In the genomic region with DNA sequence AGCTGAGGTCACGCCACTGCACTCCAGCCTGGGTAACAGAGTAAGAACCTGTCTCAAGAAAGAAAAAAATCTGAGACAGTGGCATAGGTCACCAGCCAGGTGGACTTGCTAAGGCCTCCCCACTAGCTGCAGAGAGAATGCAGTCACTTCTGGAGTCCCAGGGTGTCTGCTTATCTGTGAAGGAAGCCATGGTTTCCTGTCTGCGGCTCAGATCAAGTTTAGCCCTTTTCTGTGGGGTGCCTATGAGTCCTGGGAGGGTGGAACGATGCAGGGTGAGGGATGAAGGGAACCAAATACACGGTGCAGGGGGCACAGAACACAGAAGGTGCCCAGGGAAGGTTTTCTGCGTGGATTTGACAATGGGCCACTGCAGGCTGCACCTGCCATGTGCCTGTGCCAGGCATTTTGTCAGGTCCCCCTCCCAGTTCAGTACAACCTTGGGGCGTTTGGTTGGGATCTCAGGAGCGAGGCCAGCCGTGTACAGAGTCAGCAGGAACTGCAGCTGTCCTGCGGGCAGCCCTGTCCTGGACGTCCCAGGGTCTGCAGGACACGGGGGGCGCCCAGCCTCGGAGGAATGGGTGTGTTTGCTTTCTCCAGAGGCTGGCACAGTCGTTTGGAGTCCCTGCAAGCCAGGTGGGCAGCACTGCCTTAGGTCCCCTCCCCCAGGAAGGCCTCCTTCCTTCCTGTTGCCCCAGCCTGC, we compare ENCODE assay signal across 15 cellular contexts. TPM values are rescaled to one million over a fixed set of nuclear protein-coding genes. Genes with fewer than 3 reads are reported as not detected.
A peak's percentile ranks its signal among the peaks of the same experiment; 100 is the strongest.
DNase-seq lines count a peak whose midpoint lies in the region; ATAC-seq, FAIRE-seq and TF ChIP-seq lines count a peak whose summit lies in the region.
"Had no signal": no experiment of that assay in that cellular context is flagged by ENCODE, and none has a peak within 500 bp of the region (broad histone marks: within the 10 kb centered on the region; RNA-seq: fewer than 3 reads in every experiment).

No MANE protein-coding gene starts in this region.

- FAIRE-seq in RCC 7860 (lab: Jason Lieb, UNC) = no peak
- FAIRE-seq: endometrium had no signal

- H3K36me3 ChIP-seq in upper lobe of right lung = no peaks in the 10 kb centered on the region
- H3K36me3 ChIP-seq: thyroid gland had no signal

- peak; percentile 74 for ATAC-seq in stimulated activated naive CD8-positive, alpha-beta T cell treated with anti-CD3 and anti-CD28 coated beads, Interleukin-15, amount 100 ng/mL, for 72 hours
- ATAC-seq in upper lobe of right lung = no peak
- no peak for ATAC-seq in GM19023 (IDR thresholded peaks at IDR 0.05; ENCODE audit: unreplicated experiment)
- ATAC-seq: WTC11 had no signal

- no peak overlapping the region for H3K27ac Mint-ChIP-seq in stimulated activated naive CD8-positive, alpha-beta T cell treated with anti-CD3 and anti-CD28 coated beads, Interleukin-15, amount 100 ng/mL, for 72 hours
- H3K27ac Mint-ChIP-seq: memory B cell, WTC11 had no signal

- H3K4me3 ChIP-seq in choroid plexus epithelial cell (ENCODE audit: low read depth, low read length) = no peak overlapping the region
- no peak overlapping the region for H3K4me3 ChIP-seq in upper lobe of right lung
- H3K4me3 ChIP-seq: thyroid gland had no signal

- intact Hi-C loops in upper lobe of right lung (cut with DNase I) = loop anchor here (10.0 kb wide), 1 partner anchor 412 kb away; no protein-coding TSS in a partner anchor

- peaks cover 47% of the 10 kb centered on the region for H3K27me3 Mint-ChIP-seq in stimulated activated naive CD8-positive, alpha-beta T cell treated with anti-CD3 and anti-CD28 coated beads, Interleukin-15, amount 100 ng/mL, for 72 hours

- peaks cover 5% of the 10 kb centered on the region for H3K27me3 ChIP-seq in upper lobe of right lung
- H3K27me3 ChIP-seq: thyroid gland had no signal

- H3K9me3 Mint-ChIP-seq in stimulated activated naive CD8-positive, alpha-beta T cell treated with anti-CD3 and anti-CD28 coated beads, Interleukin-15, amount 100 ng/mL, for 72 hours = no peaks in the 10 kb centered on the region

- H3K9me3 ChIP-seq in upper lobe of right lung = no peaks in the 10 kb centered on the region
- H3K9me3 ChIP-seq: thyroid gland had no signal

- peaks cover 29% of the 10 kb centered on the region for H3K4me1 Mint-ChIP-seq in stimulated activated naive CD8-positive, alpha-beta T cell treated with anti-CD3 and anti-CD28 coated beads, Interleukin-15, amount 100 ng/mL, for 72 hours

- H3K4me3 Mint-ChIP-seq in stimulated activated naive CD8-positive, alpha-beta T cell treated with anti-CD3 and anti-CD28 coated beads, Interleukin-15, amount 100 ng/mL, for 72 hours = peak overlapping the region; percentile 8 to 18
- H3K4me3 Mint-ChIP-seq: memory B cell, WTC11 had no signal

- no peak for TF ChIP-seq CTCF in choroid plexus epithelial cell (conservative IDR thresholded peaks at IDR 0.05; ENCODE audit: low read depth, low read length)
- TF ChIP-seq CTCF in upper lobe of right lung (IDR thresholded peaks at IDR 0.05) = no peak

- no peak overlapping the region for H3K27ac ChIP-seq in upper lobe of right lung
- H3K27ac ChIP-seq: thyroid gland had no signal

- peak; percentile 18 for DNase-seq in stimulated activated CD4-positive, alpha-beta T cell treated with anti-CD3 and anti-CD28 coated beads, Interleukin-4, amount 100 ng/mL, for 24 hours
- no peak for DNase-seq in stimulated activated CD4-positive, alpha-beta T cell treated with anti-CD3 and anti-CD28 coated beads, Interleukin-4, amount 100 ng/mL, for 1 hour
- DNase-seq in UCSD-AML1 (lab: John Stamatoyannopoulos, UW; ENCODE audit: unreplicated experiment) = peak; percentile 65
- peak; percentile 4 for DNase-seq in choroid plexus epithelial cell (ENCODE audit: low read depth)
- DNase-seq in stimulated activated naive CD8-positive, alpha-beta T cell treated with anti-CD3 and anti-CD28 coated beads, Interleukin-15, amount 100 ng/mL, for 72 hours = no peak
- no peak for DNase-seq in RCC 7860 (ENCODE audit: low spot score)
- no peak for DNase-seq in upper lobe of right lung
- DNase-seq: aorta, IMR-90, NCI-H2081, thyroid gland had no signal

- peaks cover 4% of the 10 kb centered on the region for H3K4me1 ChIP-seq in upper lobe of right lung

RNA-seq across cellular contexts. Expression of a gene that starts 41.8 kb away (rescaled TPM):
- 13.5 TPM for total RNA-seq in upper lobe of right lung

Comparison
In these comparisons a context has a peak if more than half of its experiments do, and no peak if none do; other contexts are left out.
1. DNase-seq: peak in stimulated activated CD4-positive, alpha-beta T cell treated with anti-CD3 and anti-CD28 coated beads, Interleukin-4, amount 100 ng/mL, for 24 hours (single experiment), UCSD-AML1 (single experiment) and choroid plexus epithelial cell (single experiment); none in stimulated activated CD4-positive, alpha-beta T cell treated with anti-CD3 and anti-CD28 coated beads, Interleukin-4, amount 100 ng/mL, for 1 hour (single experiment), stimulated activated naive CD8-positive, alpha-beta T cell treated with anti-CD3 and anti-CD28 coated beads, Interleukin-15, amount 100 ng/mL, for 72 hours (0 of 2), RCC 7860 (single experiment) and upper lobe of right lung (single experiment).